Comparison of ENCODE assay signal across 8 cellular contexts in the genomic region with DNA sequence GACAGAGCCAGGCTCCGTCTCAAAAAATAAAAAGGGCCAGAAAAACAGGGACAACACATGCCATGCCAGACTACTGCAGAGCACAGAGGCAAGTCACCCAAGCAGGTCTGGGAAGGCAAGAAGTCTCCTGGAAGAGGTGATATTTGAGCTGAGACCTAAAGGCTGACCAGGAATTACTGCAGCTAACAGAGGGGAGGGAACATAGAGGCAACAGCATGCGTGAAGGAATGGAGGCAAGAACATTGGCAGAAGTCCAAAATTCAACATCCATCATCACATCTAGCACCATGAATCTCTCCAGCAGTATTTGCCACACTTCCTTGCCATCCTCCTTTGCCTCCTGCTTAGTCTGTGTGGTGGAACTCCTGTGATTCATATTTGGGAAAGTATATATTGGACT. TPM values are rescaled to one million over a fixed set of nuclear protein-coding genes. Genes with fewer than 3 reads are reported as not detected.
ATAC-seq lines count a peak whose summit lies in the region.

No MANE protein-coding gene starts in this region.

- H3K4me1 ChIP-seq in BLaER1: peaks cover 33% of the 10 kb centered on the region
- peaks cover 16% of the 10 kb centered on the region for H3K4me1 ChIP-seq in HUES48 (ENCODE audit: control insufficient read depth, insufficient read depth, low read length)
- peaks cover 8% of the 10 kb centered on the region for H3K4me1 ChIP-seq in mesodermal cell (ENCODE audit: control insufficient read depth, insufficient read depth, low read length, poor library complexity, severe bottlenecking)

- H3K9me3 ChIP-seq in BLaER1 (no peaks in the 10 kb centered on the region), HUES48 (ENCODE audit: control insufficient read depth, insufficient read depth, low read length) (no peaks in the 10 kb centered on the region), mesodermal cell (ENCODE audit: control insufficient read depth, low read length) (no peaks in the 10 kb centered on the region)

- H3K27ac ChIP-seq in BLaER1 (no peak overlapping the region), HUES48 (ENCODE audit: low read depth, low read length) (no peak overlapping the region), angular gyrus (ENCODE audit: low read depth, low read length) (peak overlapping the region; percentile 83), mesodermal cell (ENCODE audit: low read depth, low read length, severe bottlenecking) (peak overlapping the region; percentile 67)

- peaks cover 23% of the 10 kb centered on the region for H3K36me3 ChIP-seq in BLaER1
- peaks cover 12% of the 10 kb centered on the region for H3K36me3 ChIP-seq in HUES48 (ENCODE audit: control insufficient read depth, insufficient read depth, low read length)
- peaks cover 9% of the 10 kb centered on the region for H3K36me3 ChIP-seq in mesodermal cell (ENCODE audit: control insufficient read depth, insufficient read depth, low read length)

- H3K27me3 ChIP-seq in BLaER1: no peaks in the 10 kb centered on the region
- no peaks in the 10 kb centered on the region for H3K27me3 ChIP-seq in HUES48 (ENCODE audit: control insufficient read depth, insufficient read depth, low read length)

- 90% methylated on average over 2 of the region's 2 CpGs; no CpG with 5 or more reads in 1 of the 2 experiments for WGBS in mesodermal cell (ENCODE audit: insufficient coverage in 2 of 2), 2 experiments

- no peak for ATAC-seq in HG02885 (IDR thresholded peaks at IDR 0.05; ENCODE audit: poor library complexity, unreplicated experiment)
- ATAC-seq in GM18909 (IDR thresholded peaks at IDR 0.05; ENCODE audit: poor library complexity, unreplicated experiment): no peak
- no peak for ATAC-seq in HG03378 (IDR thresholded peaks at IDR 0.05; ENCODE audit: unreplicated experiment)
- no peak for ATAC-seq in HG02763 (IDR thresholded peaks at IDR 0.05; ENCODE audit: unreplicated experiment)

- H3K4me3 ChIP-seq in BLaER1: peak overlapping the region; percentile 83
- peak overlapping the region; percentile 89 for H3K4me3 ChIP-seq in HUES48 (ENCODE audit: low read depth, low read length)
- H3K4me3 ChIP-seq in mesodermal cell (ENCODE audit: extremely low read depth, insufficient read depth, low read length, poor library complexity, severe bottlenecking): peak overlapping the region; percentile 82

- H3K9ac ChIP-seq in BLaER1 (no peak overlapping the region), HUES48 (ENCODE audit: low read depth, low read length) (peak overlapping the region; percentile 65)

- H3K4me2 ChIP-seq in BLaER1: peak overlapping the region; percentile 87

- peaks cover 14% of the 10 kb centered on the region for H4K20me1 ChIP-seq in BLaER1

RNA-seq across cellular contexts. Expression of gene TSEN2, which starts 0.9 kb away (rescaled TPM):
- 10.4 TPM for polyA plus RNA-seq in mesodermal cell (2013, experiment 1 of 2)
- 10.8 TPM for polyA plus RNA-seq in mesodermal cell (2013, experiment 2 of 2)

Comparison
In these comparisons a context has a peak if more than half of its experiments do, and no peak if none do; other contexts are left out.
1. H3K27ac ChIP-seq: peak in angular gyrus (single experiment) and mesodermal cell (single experiment); none in BLaER1 (single experiment) and HUES48 (single experiment).
2. Peak in every context shown above with its lines, with median percentiles within 50 percentile points of each other: H3K4me3 ChIP-seq.